In genomic region chr5:158461240-158461854, GRCh38 we compare ENCODE assay signal across 1 cellular context.
TF ChIP-seq lines count a peak whose summit lies in the region.

No MANE protein-coding gene starts in this region.

TF ChIP-seq in HepG2, 621 proteins besides CTCF, POLR2A, EP300 and RAD21 (continued from another document):
- TF ChIP-seq, protein P1, sequence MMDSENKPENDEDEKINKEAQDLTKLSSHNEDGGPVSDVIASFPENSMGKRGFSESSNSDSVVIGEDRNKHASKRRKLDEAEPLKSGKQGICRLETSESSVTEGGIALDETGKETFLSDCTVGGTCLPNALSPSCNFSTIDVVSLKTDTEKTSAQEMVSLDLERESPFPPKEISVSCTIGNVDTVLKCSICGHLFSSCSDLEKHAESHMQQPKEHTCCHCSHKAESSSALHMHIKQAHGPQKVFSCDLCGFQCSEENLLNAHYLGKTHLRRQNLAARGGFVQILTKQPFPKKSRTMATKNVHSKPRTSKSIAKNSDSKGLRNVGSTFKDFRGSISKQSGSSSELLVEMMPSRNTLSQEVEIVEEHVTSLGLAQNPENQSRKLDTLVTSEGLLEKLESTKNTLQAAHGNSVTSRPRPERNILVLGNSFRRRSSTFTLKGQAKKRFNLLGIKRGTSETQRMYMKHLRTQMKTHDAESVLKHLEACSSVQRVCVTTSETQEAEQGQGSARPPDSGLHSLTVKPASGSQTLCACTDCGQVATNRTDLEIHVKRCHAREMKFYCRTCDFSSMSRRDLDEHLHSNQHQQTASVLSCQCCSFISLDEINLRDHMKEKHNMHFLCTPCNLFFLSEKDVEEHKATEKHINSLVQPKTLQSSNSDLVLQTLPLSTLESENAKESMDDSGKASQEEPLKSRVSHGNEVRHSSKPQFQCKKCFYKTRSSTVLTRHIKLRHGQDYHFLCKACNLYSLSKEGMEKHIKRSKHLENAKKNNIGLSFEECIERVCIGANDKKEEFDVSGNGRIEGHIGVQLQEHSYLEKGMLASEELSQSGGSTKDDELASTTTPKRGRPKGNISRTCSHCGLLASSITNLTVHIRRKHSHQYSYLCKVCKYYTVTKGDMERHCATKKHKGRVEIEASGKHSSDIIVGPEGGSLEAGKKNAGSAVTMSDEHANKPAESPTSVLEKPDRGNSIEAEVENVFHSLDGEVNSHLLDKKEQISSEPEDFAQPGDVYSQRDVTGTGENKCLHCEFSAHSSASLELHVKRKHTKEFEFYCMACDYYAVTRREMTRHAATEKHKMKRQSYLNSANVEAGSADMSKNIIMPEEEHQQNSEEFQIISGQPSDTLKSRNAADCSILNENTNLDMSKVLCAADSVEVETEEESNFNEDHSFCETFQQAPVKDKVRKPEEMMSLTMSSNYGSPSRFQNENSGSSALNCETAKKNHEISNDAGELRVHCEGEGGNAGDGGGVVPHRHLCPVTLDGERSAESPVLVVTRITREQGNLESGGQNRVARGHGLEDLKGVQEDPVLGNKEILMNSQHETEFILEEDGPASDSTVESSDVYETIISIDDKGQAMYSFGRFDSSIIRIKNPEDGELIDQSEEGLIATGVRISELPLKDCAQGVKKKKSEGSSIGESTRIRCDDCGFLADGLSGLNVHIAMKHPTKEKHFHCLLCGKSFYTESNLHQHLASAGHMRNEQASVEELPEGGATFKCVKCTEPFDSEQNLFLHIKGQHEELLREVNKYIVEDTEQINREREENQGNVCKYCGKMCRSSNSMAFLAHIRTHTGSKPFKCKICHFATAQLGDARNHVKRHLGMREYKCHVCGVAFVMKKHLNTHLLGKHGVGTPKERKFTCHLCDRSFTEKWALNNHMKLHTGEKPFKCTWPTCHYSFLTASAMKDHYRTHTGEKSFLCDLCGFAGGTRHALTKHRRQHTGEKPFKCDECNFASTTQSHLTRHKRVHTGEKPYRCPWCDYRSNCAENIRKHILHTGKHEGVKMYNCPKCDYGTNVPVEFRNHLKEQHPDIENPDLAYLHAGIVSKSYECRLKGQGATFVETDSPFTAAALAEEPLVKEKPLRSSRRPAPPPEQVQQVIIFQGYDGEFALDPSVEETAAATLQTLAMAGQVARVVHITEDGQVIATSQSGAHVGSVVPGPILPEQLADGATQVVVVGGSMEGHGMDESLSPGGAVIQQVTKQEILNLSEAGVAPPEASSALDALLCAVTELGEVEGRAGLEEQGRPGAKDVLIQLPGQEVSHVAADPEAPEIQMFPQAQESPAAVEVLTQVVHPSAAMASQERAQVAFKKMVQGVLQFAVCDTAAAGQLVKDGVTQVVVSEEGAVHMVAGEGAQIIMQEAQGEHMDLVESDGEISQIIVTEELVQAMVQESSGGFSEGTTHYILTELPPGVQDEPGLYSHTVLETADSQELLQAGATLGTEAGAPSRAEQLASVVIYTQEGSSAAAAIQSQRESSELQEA (CRISPR knock-in tag; IDR thresholded peaks at IDR 0.05; ENCODE audit: not compliant biosample characterization): no peak
- TF ChIP-seq, protein P2, sequence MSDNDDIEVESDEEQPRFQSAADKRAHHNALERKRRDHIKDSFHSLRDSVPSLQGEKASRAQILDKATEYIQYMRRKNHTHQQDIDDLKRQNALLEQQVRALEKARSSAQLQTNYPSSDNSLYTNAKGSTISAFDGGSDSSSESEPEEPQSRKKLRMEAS (IDR thresholded peaks at IDR 0.05): peak; percentile 68
- TF ChIP-seq CEBPZ (IDR thresholded peaks at IDR 0.05; ENCODE audit: low read length) (no peak), ZBTB7A (CRISPR knock-in tag; IDR thresholded peaks at IDR 0.05) (0 out of 2 replicates have a peak, but pooled peaks have one; percentile 49), ZNF124 (CRISPR knock-in tag; IDR thresholded peaks at IDR 0.05) (0 out of 2 replicates have a peak, but pooled peaks have one; percentile 92), ZNF510 (CRISPR knock-in tag; IDR thresholded peaks at IDR 0.05; ENCODE audit: low read depth) (no peak), ATF4 (CRISPR knock-in tag; IDR thresholded peaks at IDR 0.05) (peak in 1 of 2 experiments; percentile 89; a peak in 2 of 4 replicates), ONECUT2 (CRISPR knock-in tag; IDR thresholded peaks at IDR 0.05) (no peak), HINFP (CRISPR knock-in tag; IDR thresholded peaks at IDR 0.05; ENCODE audit: low read depth) (no peak), SP140L (CRISPR knock-in tag; IDR thresholded peaks at IDR 0.05; ENCODE audit: borderline replicate concordance) (peak; percentile 98), ZNF678 (CRISPR knock-in tag; IDR thresholded peaks at IDR 0.05) (no peak), ZNF850 (CRISPR knock-in tag; conservative IDR thresholded peaks at IDR 0.05) (no peak), ETV5 (CRISPR knock-in tag; IDR thresholded peaks at IDR 0.05; ENCODE audit: borderline replicate concordance) (peak; percentile 58; the same call in 1 of the 2 replicates), SRF (IDR thresholded peaks at IDR 0.05; ENCODE audit: low read depth, low read length) (no peak), ZNF607 (CRISPR knock-in tag; IDR thresholded peaks at IDR 0.05; ENCODE audit: borderline replicate concordance) (peak; percentile 69; the same call in 1 of the 2 replicates), REST (IDR thresholded peaks at IDR 0.05; ENCODE audit: borderline replicate concordance in 1 of 2, low read depth in 1 of 2, low read length in 2 of 2) (peak in 1 of 2 experiments; percentile 45; a peak in 1 of 4 replicates), ZFX (CRISPR knock-in tag; IDR thresholded peaks at IDR 0.05; ENCODE audit: low read depth) (0 out of 2 replicates have a peak, but pooled peaks have one; percentile 39), ZNF878 (CRISPR knock-in tag; IDR thresholded peaks at IDR 0.05) (peak; percentile 87; the same call in 1 of the 2 replicates), ZNF335 (CRISPR knock-in tag; IDR thresholded peaks at IDR 0.05) (peak; percentile 75; the same call in 1 of the 2 replicates), CCAR2 (optimal IDR thresholded peaks at IDR 0.05; ENCODE audit: low read depth, low read length) (no peak), GMEB1 (CRISPR knock-in tag; IDR thresholded peaks at IDR 0.05; ENCODE audit: borderline replicate concordance) (peak; percentile 27; the same call in 1 of the 2 replicates), HNF4G (IDR thresholded peaks at IDR 0.05; ENCODE audit: borderline replicate concordance, low read depth, low read length) (peak; percentile 97), HNF4G (CRISPR knock-in tag; IDR thresholded peaks at IDR 0.05; ENCODE audit: borderline replicate concordance, low read depth) (peak; percentile 98), ZBTB7B (CRISPR knock-in tag; IDR thresholded peaks at IDR 0.05) (peak; percentile 93), AFF4 (CRISPR knock-in tag; IDR thresholded peaks at IDR 0.05) (no peak), ZNF263 (CRISPR knock-in tag; IDR thresholded peaks at IDR 0.05) (peak; percentile 54), ZNF20 (CRISPR knock-in tag; IDR thresholded peaks at IDR 0.05) (no peak; the same call in 1 of the 2 replicates), KLF11 (CRISPR knock-in tag; IDR thresholded peaks at IDR 0.05) (0 out of 2 replicates have a peak, but pooled peaks have one; percentile 51), ZSCAN20 (CRISPR knock-in tag; IDR thresholded peaks at IDR 0.05; ENCODE audit: borderline replicate concordance) (no peak)
